Comparison of ENCODE assay signal across 21 cellular contexts in the genomic region with DNA sequence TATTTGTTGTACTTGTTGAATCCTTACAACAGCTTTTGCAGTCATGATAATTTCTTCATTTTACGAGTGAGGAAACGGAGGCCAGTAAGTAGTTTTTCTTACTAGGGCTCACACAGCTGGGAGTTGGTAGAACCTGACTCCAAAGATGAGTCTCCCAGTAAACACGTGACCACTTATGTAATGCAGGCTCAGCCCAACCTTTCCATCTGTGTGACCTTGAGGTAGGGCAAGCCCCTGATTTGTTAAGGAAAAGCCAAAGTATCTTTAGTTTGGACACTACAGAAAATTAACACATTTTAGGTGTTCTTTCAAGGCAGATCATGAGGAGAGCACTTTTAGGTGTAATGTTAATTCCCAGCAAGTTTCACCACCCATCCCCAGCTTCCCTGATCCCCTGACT.
"Had no signal": no experiment of that assay in that cellular context is flagged by ENCODE, and none has a peak within 500 bp of the region (broad histone marks: within the 10 kb centered on the region; RNA-seq: fewer than 3 reads in every experiment).

No MANE protein-coding gene starts in this region.

- H3K27ac ChIP-seq: adrenal gland, SJCRH30, SK-N-MC had no signal

- DNase-seq: activated CD4-positive, alpha-beta T cell treated with anti-CD3 and anti-CD28 coated beads for 36 hours; activated CD4-positive, alpha-beta T cell treated with anti-CD3 and anti-CD28 coated beads, Interleukin-2, amount 10 ng/mL, durations not matched to agents 7 days and 5 days; activated CD4-positive, alpha-beta T cell treated with anti-CD3 and anti-CD28 coated beads, Interleukin-2, amount 50 U/mL, for 48 hours; activated CD8-positive, alpha-beta T cell treated with anti-CD3 and anti-CD28 coated beads, Interleukin-2, amount 10 ng/mL, durations not matched to agents 7 days and 5 days; activated gamma-delta T cell treated with Interleukin-2 at 50 U/mL for 16 hours; activated naive CD4-positive, alpha-beta T cell treated with anti-CD3 and anti-CD28 coated beads for 36 hours; activated T-cell treated with anti-CD3 and anti-CD28 coated beads, Interleukin-2, amount 50 U/mL, for 4 hours; adrenal gland; KG1; MG63; NCI-H1048; NCI-H1105 treated with DMSO at 0.1 percent for 48 hours; NCI-H1436; NCI-H1694; NCI-H1930; NCI-H2227 treated with DMSO at 0.1 percent for 48 hours; NCI-H446; NCI-H510A treated with DMSO at 0.1 percent for 48 hours; SHP77; SJCRH30 had no signal

- H3K4me3 ChIP-seq: adrenal gland, MG63, SJCRH30, SK-N-MC had no signal
